ENCODE assay signal across 8 cellular contexts in the genomic region with DNA sequence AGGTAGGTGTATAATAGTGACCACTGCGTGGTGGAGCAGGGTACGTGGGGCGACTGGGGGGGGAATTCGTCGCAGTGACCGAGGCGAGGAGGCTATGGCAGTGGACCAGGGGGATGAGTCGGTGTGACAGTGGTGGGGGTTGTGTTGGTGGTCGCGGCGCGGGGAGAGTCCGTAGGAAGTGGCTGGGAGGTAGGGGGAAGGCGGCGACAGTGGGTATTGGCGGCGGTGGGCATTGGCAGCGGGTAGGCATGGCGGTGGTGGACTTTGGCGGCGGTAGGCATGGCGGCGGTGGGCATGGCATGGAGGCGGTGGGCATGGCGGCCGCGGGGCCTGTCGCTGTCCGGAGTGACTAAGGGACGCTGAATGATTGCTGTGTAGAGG. TPM values are rescaled to one million over a fixed set of nuclear protein-coding genes. Genes with fewer than 3 reads are reported as not detected.
DNase-seq lines count a peak whose midpoint lies in the region; ATAC-seq, FAIRE-seq and TF ChIP-seq lines count a peak whose summit lies in the region.

No MANE protein-coding gene starts in this region.

- peak overlapping the region; percentile 76 for H2BK12ac ChIP-seq in H1 (ENCODE audit: low read depth, low read length)

- H3K23ac ChIP-seq in H1 (ENCODE audit: insufficient read length): no peak overlapping the region

- intact Hi-C loops in naive thymus-derived CD4-positive, alpha-beta T cell (cut with micrococcal nuclease): loop anchor here (5.0 to 10.0 kb wide), 5 partner anchors 37 to 1388 kb away; a partner anchor contains a TSS
- intact Hi-C loops in aorta (cut with DNase I): loop anchor here (2.0 to 5.0 kb wide), 2 partner anchors 98 to 99 kb away; no protein-coding TSS in a partner anchor

- H3K27ac Mint-ChIP-seq in activated CD4-positive, alpha-beta T cell treated with anti-CD3 and anti-CD28 coated beads, Interleukin-2, amount 10 ng/mL, durations not matched to agents 7 days and 5 days: peak overlapping the region; percentile 98
- peak overlapping the region; percentile 90 to 98 (median 97) for H3K27ac Mint-ChIP-seq in naive thymus-derived CD4-positive, alpha-beta T cell

- POLR2A ChIA-PET in activated CD4-positive, alpha-beta T cell treated with anti-CD3 and anti-CD28 coated beads, Interleukin-2, amount 10 ng/mL, durations not matched to agents 7 days and 5 days (lab: Charles Lee): no interaction called here
- POLR2A ChIA-PET in H1 (lab: Charles Lee; ENCODE audit: partially characterized antibody): interaction anchor here (0.6 to 5.3 kb wide), 23 partner anchors 8 to 183 kb away, joined by 3 to 50 read pairs (median 6); no protein-coding TSS in a partner anchor
- POLR2A ChIA-PET in naive thymus-derived CD4-positive, alpha-beta T cell (lab: Charles Lee): interaction anchor here (1.0 to 1.7 kb wide), 4 partner anchors 17 to 484 kb away, joined by 3 to 4 read pairs (median 4); no protein-coding TSS in a partner anchor

- no peak overlapping the region for H2BK20ac ChIP-seq in H1 (ENCODE audit: low read length)

- no peaks in the 10 kb centered on the region for H3K79me1 ChIP-seq in H1 (ENCODE audit: low read depth, low read length)

- H3K27me3 Mint-ChIP-seq in activated CD4-positive, alpha-beta T cell treated with anti-CD3 and anti-CD28 coated beads, Interleukin-2, amount 10 ng/mL, durations not matched to agents 7 days and 5 days: no peaks in the 10 kb centered on the region
- H3K27me3 Mint-ChIP-seq in naive thymus-derived CD4-positive, alpha-beta T cell: peaks cover 0 to 6% (median 0%) of the 10 kb centered on the region in 5 donors

- H3K9me3 Mint-ChIP-seq in activated CD4-positive, alpha-beta T cell treated with anti-CD3 and anti-CD28 coated beads, Interleukin-2, amount 10 ng/mL, durations not matched to agents 7 days and 5 days: peaks cover 17% of the 10 kb centered on the region
- peaks cover 0 to 83% (median 25%) of the 10 kb centered on the region in 11 donors for H3K9me3 Mint-ChIP-seq in naive thymus-derived CD4-positive, alpha-beta T cell

- H3K4me2 ChIP-seq in GM23248 (ENCODE audit: unreplicated experiment) (peak overlapping the region; percentile 72), H1 (ENCODE audit: insufficient read depth in 1 of 2, low read depth in 2 of 2, low read length in 2 of 2) (peak overlapping the region; percentile 39 to 63)

- H2AK5ac ChIP-seq in H1 (ENCODE audit: low read depth, low read length): no peak overlapping the region

- H3K4me3 ChIP-seq in GM23248 (peak overlapping the region; percentile 88), H1 (ENCODE audit: extremely low read depth in 1 of 4, insufficient read depth in 2 of 4, low read depth in 3 of 4, low read length in 4 of 4) (peak overlapping the region; percentile 70 to 94 (median 80)), aorta (ENCODE audit: low read length in 2 of 2) (peak overlapping the region; percentile 50 to 54)
- H3K4me3 ChIP-seq in naive thymus-derived CD4-positive, alpha-beta T cell (ENCODE audit: low read length): peak overlapping the region; percentile 92

- no peak for TF ChIP-seq CTCF in H1 (IDR thresholded peaks at IDR 0.05; ENCODE audit: control extremely low read depth in 1 of 3, insufficient read depth in 1 of 3, low read depth in 1 of 3, low read length in 3 of 3)

- H3K14ac ChIP-seq in H1 (ENCODE audit: insufficient read length): peak overlapping the region; percentile 5

- no peak overlapping the region for H2BK120ac ChIP-seq in H1 (replicated peaks; ENCODE audit: low read depth, low read length)

- peak overlapping the region; percentile 40 for H4K5ac ChIP-seq in H1 (ENCODE audit: insufficient read length, low read depth, low read length)

- TF ChIP-seq RAD21 in H1 (IDR thresholded peaks at IDR 0.05 in 1 of 2, conservative IDR thresholded peaks at IDR 0.05 in 1 of 2; ENCODE audit: low read depth in 2 of 2, low read length in 2 of 2): no peak

- no peak for TF ChIP-seq EP300 in H1 (IDR thresholded peaks at IDR 0.05; ENCODE audit: borderline replicate concordance in 1 of 2, low read depth in 2 of 2, low read length in 2 of 2)

- no peaks in the 10 kb centered on the region for H3K36me3 ChIP-seq in GM23248 (ENCODE audit: low read depth)
- peaks cover 0 to 17% (median 5%) of the 10 kb centered on the region in 4 experiments; a peak in 3 of 8 replicates for H3K36me3 ChIP-seq in H1 (ENCODE audit: control insufficient read depth in 2 of 4, insufficient read depth in 4 of 4, low read length in 3 of 4)
- H3K36me3 ChIP-seq in naive thymus-derived CD4-positive, alpha-beta T cell (ENCODE audit: control insufficient read depth in 2 of 3, insufficient read depth in 3 of 3, low read length in 3 of 3): peaks cover 0 to 21% (median 0%) of the 10 kb centered on the region in 3 experiments
- H3K36me3 ChIP-seq in aorta (ENCODE audit: control insufficient read depth in 1 of 2, insufficient read depth in 2 of 2, low read length in 1 of 2): no peaks in the 10 kb centered on the region

- H2BK5ac ChIP-seq in H1 (ENCODE audit: low read depth, low read length): peak overlapping the region; percentile 83

- H4K8ac ChIP-seq in H1 (ENCODE audit: extremely low read depth, insufficient read depth, low read length): peak overlapping the region; percentile 83

- no peak for FAIRE-seq in H1 (lab: Jason Lieb, UNC)

- in situ Hi-C loops in GM23248 (cut with MboI): no loop called here

- CTCF ChIA-PET in activated CD4-positive, alpha-beta T cell treated with anti-CD3 and anti-CD28 coated beads, Interleukin-2, amount 10 ng/mL, durations not matched to agents 7 days and 5 days (lab: Charles Lee): interaction anchor here (0.6 kb wide), 2 partner anchors 23 to 52 kb away, joined by 3 to 4 read pairs; no protein-coding TSS in a partner anchor
- CTCF ChIA-PET in H1 (lab: Charles Lee; ENCODE audit: partially characterized antibody): no interaction called here
- CTCF ChIA-PET in naive thymus-derived CD4-positive, alpha-beta T cell (lab: Charles Lee): no interaction called here

- H4K20me1 ChIP-seq in GM23248 (ENCODE audit: insufficient read depth) (no peaks in the 10 kb centered on the region), H1 (replicated peaks in 1 of 2; ENCODE audit: control insufficient read depth in 1 of 2, insufficient read depth in 2 of 2, low read length in 2 of 2) (peaks cover 7 to 11% of the 10 kb centered on the region in 2 experiments)

- 29 to 41% methylated on average over 9 to 30 of the region's 30 CpGs for WGBS in GM23248 (ENCODE audit: low coverage in 1 of 2, low lambda C conversion rate in 2 of 2, missing lambda C conversion rate in 2 of 2), 2 experiments
- 18% methylated on average over 20 of the region's 30 CpGs; no CpG with 5 or more reads in 1 of the 2 experiments for WGBS in H1 (ENCODE audit: extremely low coverage in 1 of 2, insufficient coverage in 1 of 2, insufficient read length in 1 of 2, insufficient replicate concordance in 2 of 2, low coverage in 1 of 2, low lambda C conversion rate in 2 of 2, missing lambda C conversion rate in 1 of 2), 2 experiments
- WGBS in aorta, 2 donors: 48 to 57% methylated on average over 28 to 30 of the region's 30 CpGs

- H3K27me3 ChIP-seq in GM23248 (replicated peaks; ENCODE audit: insufficient read depth): no peaks in the 10 kb centered on the region
- H3K27me3 ChIP-seq in H1 (replicated peaks in 1 of 4; ENCODE audit: control insufficient read depth in 3 of 4, extremely low read depth in 1 of 4, insufficient read depth in 3 of 4, low read length in 3 of 4): no peaks in the 10 kb centered on the region
- H3K27me3 ChIP-seq in naive thymus-derived CD4-positive, alpha-beta T cell (ENCODE audit: control insufficient read depth in 2 of 2, insufficient read depth in 2 of 2, low read length in 2 of 2): no peaks in the 10 kb centered on the region
- no peaks in the 10 kb centered on the region for H3K27me3 ChIP-seq in aorta (ENCODE audit: control insufficient read depth in 1 of 2, insufficient read depth in 2 of 2, low read length in 1 of 2)

- H3K9ac ChIP-seq in GM23248 (peak overlapping the region; percentile 93), H1 (replicated peaks in 1 of 4; ENCODE audit: extremely low read depth in 1 of 4, low read depth in 3 of 4, low read length in 3 of 4) (peak overlapping the region; percentile 83 to 92 (median 90))

- H3K9me2 ChIP-seq in GM23248 (ENCODE audit: insufficient read depth): no peaks in the 10 kb centered on the region

- peak overlapping the region; percentile 91 for H3K27ac ChIP-seq in GM23248
- H3K27ac ChIP-seq in H1 (ENCODE audit: low read depth, low read length): peak overlapping the region; percentile 84
- H3K27ac ChIP-seq in naive thymus-derived CD4-positive, alpha-beta T cell (ENCODE audit: low read depth, low read length): peak overlapping the region; percentile 85
- H3K27ac ChIP-seq in aorta (ENCODE audit: low read depth in 1 of 2, low read length in 2 of 2): peak overlapping the region; percentile 10 to 88

- H2BK15ac ChIP-seq in H1 (ENCODE audit: low read length): no peak overlapping the region

- no peak for TF ChIP-seq POLR2A in H1 (IDR thresholded peaks at IDR 0.05; ENCODE audit: control extremely low read depth in 1 of 2, low read depth in 2 of 2, low read length in 2 of 2)

- H3K9me3 ChIP-seq in GM23248 (ENCODE audit: low read depth) (no peaks in the 10 kb centered on the region), H1 (ENCODE audit: insufficient read depth in 2 of 2, low read depth in 1 of 2, low read length in 1 of 2) (peaks cover 3 to 23% of the 10 kb centered on the region in 2 experiments; a peak in 3 of 4 replicates), aorta (ENCODE audit: control insufficient read depth, low read length) (no peaks in the 10 kb centered on the region)
- H3K9me3 ChIP-seq in naive thymus-derived CD4-positive, alpha-beta T cell (ENCODE audit: control insufficient read depth in 2 of 3, low read length in 3 of 3): peaks cover 0 to 22% (median 4%) of the 10 kb centered on the region in 3 experiments

- ATAC-seq in naive thymus-derived CD4-positive, alpha-beta T cell: peak; percentile 1
- ATAC-seq in aorta (ENCODE audit: low FRiP score): peak; percentile 59
- ATAC-seq in HG03442 (IDR thresholded peaks at IDR 0.05; ENCODE audit: unreplicated experiment): no peak

- peaks cover 20% of the 10 kb centered on the region for H3K36me3 Mint-ChIP-seq in activated CD4-positive, alpha-beta T cell treated with anti-CD3 and anti-CD28 coated beads, Interleukin-2, amount 10 ng/mL, durations not matched to agents 7 days and 5 days (ENCODE audit: low read depth)
- H3K36me3 Mint-ChIP-seq in naive thymus-derived CD4-positive, alpha-beta T cell: peaks cover 4 to 30% (median 20%) of the 10 kb centered on the region in 5 donors

- H3K79me2 ChIP-seq in GM23248 (ENCODE audit: insufficient read depth) (peaks cover 55% of the 10 kb centered on the region), H1 (ENCODE audit: control insufficient read depth in 1 of 2, insufficient read depth in 2 of 2, low read length in 2 of 2) (peaks cover 35 to 90% of the 10 kb centered on the region in 2 experiments)

- H3K4ac ChIP-seq in H1 (replicated peaks; ENCODE audit: insufficient read length, low read depth, low read length): peak overlapping the region; percentile 41

- H3K4me3 Mint-ChIP-seq in activated CD4-positive, alpha-beta T cell treated with anti-CD3 and anti-CD28 coated beads, Interleukin-2, amount 10 ng/mL, durations not matched to agents 7 days and 5 days: peak overlapping the region; percentile 84
- H3K4me3 Mint-ChIP-seq in naive thymus-derived CD4-positive, alpha-beta T cell: peak overlapping the region; percentile 92 to 99 (median 95)

- no peaks in the 10 kb centered on the region; the same call in 1 of the 2 replicates for H3K23me2 ChIP-seq in H1 (ENCODE audit: low read depth, low read length)

- H4K91ac ChIP-seq in H1 (replicated peaks; ENCODE audit: insufficient read length, low read length): peak overlapping the region; percentile 88

- H3K56ac ChIP-seq in H1 (replicated peaks; ENCODE audit: insufficient read length, low read depth, low read length): peak overlapping the region; percentile 23

- H3K4me1 ChIP-seq in GM23248 (ENCODE audit: insufficient read depth) (no peaks in the 10 kb centered on the region), H1 (replicated peaks in 1 of 4; ENCODE audit: control insufficient read depth in 3 of 4, insufficient read depth in 4 of 4, low read length in 3 of 4) (peaks cover 0 to 7% (median 3%) of the 10 kb centered on the region in 4 experiments; a peak in 2 of 7 replicates), aorta (ENCODE audit: control insufficient read depth in 1 of 2, insufficient read depth in 2 of 2, low read length in 2 of 2) (no peaks in the 10 kb centered on the region)
- H3K4me1 ChIP-seq in naive thymus-derived CD4-positive, alpha-beta T cell (ENCODE audit: control insufficient read depth in 2 of 2, insufficient read depth in 2 of 2, low read length in 2 of 2): peaks cover 0 to 8% of the 10 kb centered on the region in 2 donors

- no peaks in the 10 kb centered on the region for H3F3A ChIP-seq in GM23248 (ENCODE audit: insufficient read depth)

- H2AFZ ChIP-seq in GM23248 (peak overlapping the region; percentile 92), H1 (ENCODE audit: low read length) (no peak overlapping the region)

- DNase-seq in GM23248 (no peak), H1 (ENCODE audit: low read depth in 1 of 2, low spot score in 2 of 2) (peak in 1 of 2 experiments; percentile 40), aorta (no peak), GF-D8 (lab: John Stamatoyannopoulos, UW) (no peak), mesenteric fat pad (ENCODE audit: low spot score) (no peak)
- DNase-seq in activated CD4-positive, alpha-beta T cell treated with anti-CD3 and anti-CD28 coated beads, Interleukin-2, amount 10 ng/mL, durations not matched to agents 7 days and 5 days: peak; percentile 7
- peak in 3 of 9 donors; percentile 14 to 23 (median 19) for DNase-seq in naive thymus-derived CD4-positive, alpha-beta T cell

- peak overlapping the region; percentile 93 for H3K18ac ChIP-seq in H1 (ENCODE audit: extremely low read depth, low read length)

- H3K4me1 Mint-ChIP-seq in activated CD4-positive, alpha-beta T cell treated with anti-CD3 and anti-CD28 coated beads, Interleukin-2, amount 10 ng/mL, durations not matched to agents 7 days and 5 days: peaks cover 17% of the 10 kb centered on the region
- peaks cover 0 to 23% (median 13%) of the 10 kb centered on the region in 7 donors for H3K4me1 Mint-ChIP-seq in naive thymus-derived CD4-positive, alpha-beta T cell

RNA-seq across cellular contexts. Expression of a gene that starts 0.8 kb away (rescaled TPM):
- 90.3 and 101 TPM in 2 replicates for total RNA-seq in GM23248 (2014; rRNA removed; shearing (Covaris generic))
- 103 and 108 TPM in 2 replicates for polyA plus RNA-seq in GM23248 (2016; fragmentation: Nextera tagmentation; extraction: Ambion mirVana)
- total RNA-seq in activated CD4-positive, alpha-beta T cell treated with anti-CD3 and anti-CD28 coated beads, Interleukin-2, amount 10 ng/mL, durations not matched to agents 7 days and 5 days: 10 to 100 TPM; 50.7 to 54.6 TPM
- 905 and 915 TPM in 2 replicates for total RNA-seq in H1 (2021; fragmentation: NEBNext Ultra II Directional; extraction: Animal tissue kit (Norgen Biotek cat#: 25700))
- polyA plus RNA-seq in H1 (2011; rRNA removed): 1,396 and 1,684 TPM in 2 replicates
- 1,533 TPM for polyA plus RNA-seq in H1 (2011; cell fraction: cytosol; rRNA removed)
- 1,140 TPM for polyA plus RNA-seq in H1 (2011; cell fraction: nucleus; rRNA removed)
- 1,068 to 1,234 TPM (median 1,139 TPM) in 4 replicates for polyA plus RNA-seq in H1 (2012, experiment 1 of 2)
- 894 TPM for polyA plus RNA-seq in H1 (2012, experiment 2 of 2)
- polyA plus RNA-seq in H1 (2013, experiment 1 of 2): 549 TPM
- 534 TPM for polyA plus RNA-seq in H1 (2013, experiment 2 of 2)
- polyA minus RNA-seq in H1 (2011; rRNA and poly(A)+ RNA removed): 1,031 and 1,143 TPM in 2 replicates
- 589 TPM for polyA minus RNA-seq in H1 (2011; cell fraction: cytosol; rRNA and poly(A)+ RNA removed)
- 849 TPM for polyA minus RNA-seq in H1 (2011; cell fraction: nucleus; rRNA and poly(A)+ RNA removed)
- total RNA-seq in naive thymus-derived CD4-positive, alpha-beta T cell: 100 to 1,000 TPM in 2 of 5 experiments, 10 to 100 TPM in 3; 58.1 to 157 (median 95.9) TPM
- 100 to 1,000 TPM; 453 to 468 TPM for polyA plus RNA-seq in naive thymus-derived CD4-positive, alpha-beta T cell
- total RNA-seq in aorta: 100 to 1,000 TPM; 112 to 115 TPM
- polyA plus RNA-seq in aorta: 100 to 1,000 TPM; 213 to 268 TPM
- 32.8 TPM for total RNA-seq in mesenteric fat pad

RNA-seq across cellular contexts. Expression of a gene that starts 0.8 kb away (rescaled TPM):
- total RNA-seq in GM23248 (2014; rRNA removed; shearing (Covaris generic)): 3.9 TPM in 1 of 2 replicates, not detected in the other
- 0.75 and 7.1 TPM in 2 replicates for polyA plus RNA-seq in GM23248 (2016; fragmentation: Nextera tagmentation; extraction: Ambion mirVana)
- 10 to 100 TPM in 1 of 2 experiments, 1 to 10 TPM in 1; 7.3 to 16.3 TPM for total RNA-seq in activated CD4-positive, alpha-beta T cell treated with anti-CD3 and anti-CD28 coated beads, Interleukin-2, amount 10 ng/mL, durations not matched to agents 7 days and 5 days
- total RNA-seq in H1 (2021; fragmentation: NEBNext Ultra II Directional; extraction: Animal tissue kit (Norgen Biotek cat#: 25700)): 76.5 and 94.5 TPM in 2 replicates
- 6.2 and 9.9 TPM in 2 replicates for polyA plus RNA-seq in H1 (2011; rRNA removed)
- polyA plus RNA-seq in H1 (2011; cell fraction: cytosol; rRNA removed): 19.2 TPM
- 6.5 TPM for polyA plus RNA-seq in H1 (2011; cell fraction: nucleus; rRNA removed)
- polyA plus RNA-seq in H1 (2012, experiment 1 of 2): 65.8 to 746 TPM (median 575 TPM) in 4 replicates
- polyA plus RNA-seq in H1 (2012, experiment 2 of 2): 31.3 TPM
- polyA plus RNA-seq in H1 (2013, experiment 1 of 2): 108 TPM
- 123 TPM for polyA plus RNA-seq in H1 (2013, experiment 2 of 2)
- 78.1 and 93.0 TPM in 2 replicates for polyA minus RNA-seq in H1 (2011; rRNA and poly(A)+ RNA removed)
- polyA minus RNA-seq in H1 (2011; cell fraction: cytosol; rRNA and poly(A)+ RNA removed): 268 TPM
- 137 TPM for polyA minus RNA-seq in H1 (2011; cell fraction: nucleus; rRNA and poly(A)+ RNA removed)
- 10 to 100 TPM in 4 of 5 experiments, 1 to 10 TPM in 1; 4.9 to 38.9 (median 32.7) TPM for total RNA-seq in naive thymus-derived CD4-positive, alpha-beta T cell
- 10 to 100 TPM; 49.6 to 53.3 TPM for polyA plus RNA-seq in naive thymus-derived CD4-positive, alpha-beta T cell
- 10 to 100 TPM; 21.4 to 29.8 TPM for total RNA-seq in aorta
- 1 to 10 TPM; 5.5 to 8.9 TPM for polyA plus RNA-seq in aorta
- total RNA-seq in mesenteric fat pad: 2.6 TPM
